ENCODE assay signal across 1 cellular context in the genomic region with DNA sequence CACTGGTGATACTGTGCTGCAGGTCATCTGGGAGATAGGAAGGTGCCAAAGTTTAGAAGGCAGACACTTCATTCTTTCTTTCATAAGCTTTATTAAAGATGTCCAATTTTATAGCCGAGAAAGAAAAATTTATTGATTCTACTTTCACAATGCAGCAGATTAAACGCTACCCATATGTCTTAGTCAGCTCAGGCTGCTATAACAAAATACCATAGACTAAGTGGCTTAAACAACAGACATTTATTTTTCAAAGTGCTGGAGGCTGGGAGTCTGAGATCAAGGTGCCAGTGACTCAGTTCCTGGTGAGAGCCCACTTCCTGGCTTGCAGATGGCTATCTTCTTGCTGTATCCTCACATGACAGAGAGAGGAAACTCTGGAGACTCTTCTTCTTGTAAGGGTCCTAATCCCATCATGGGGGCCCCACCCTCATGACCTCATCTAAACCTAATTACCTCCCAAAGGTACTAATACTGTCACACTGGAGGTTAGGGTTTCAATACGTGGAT.
TF ChIP-seq lines count a peak whose summit lies in the region.

No MANE protein-coding gene starts in this region.

TF ChIP-seq in A549, 52 proteins besides CTCF, POLR2A, EP300 and RAD21:
- TF ChIP-seq, protein P1, sequence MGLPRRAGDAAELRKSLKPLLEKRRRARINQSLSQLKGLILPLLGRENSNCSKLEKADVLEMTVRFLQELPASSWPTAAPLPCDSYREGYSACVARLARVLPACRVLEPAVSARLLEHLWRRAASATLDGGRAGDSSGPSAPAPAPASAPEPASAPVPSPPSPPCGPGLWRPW (IDR thresholded peaks at IDR 0.05): no peak
- TF ChIP-seq SREBF2 (IDR thresholded peaks at IDR 0.05): no peak
- no peak for TF ChIP-seq HOXB5 (CRISPR knock-in tag; IDR thresholded peaks at IDR 0.05)
- TF ChIP-seq ESRRA (IDR thresholded peaks at IDR 0.05; ENCODE audit: borderline replicate concordance, low read length): no peak
- no peak for TF ChIP-seq SMC3 (IDR thresholded peaks at IDR 0.05)
- TF ChIP-seq RCOR1 (IDR thresholded peaks at IDR 0.05; ENCODE audit: low read depth, low read length): no peak
- TF ChIP-seq NPAS2 (CRISPR knock-in tag; IDR thresholded peaks at IDR 0.05; ENCODE audit: borderline replicate concordance): no peak
- TF ChIP-seq FOSL2 (IDR thresholded peaks at IDR 0.05): no peak
- TF ChIP-seq FOSL2 (CRISPR knock-in tag; IDR thresholded peaks at IDR 0.05): no peak
- TF ChIP-seq, protein P2, sequence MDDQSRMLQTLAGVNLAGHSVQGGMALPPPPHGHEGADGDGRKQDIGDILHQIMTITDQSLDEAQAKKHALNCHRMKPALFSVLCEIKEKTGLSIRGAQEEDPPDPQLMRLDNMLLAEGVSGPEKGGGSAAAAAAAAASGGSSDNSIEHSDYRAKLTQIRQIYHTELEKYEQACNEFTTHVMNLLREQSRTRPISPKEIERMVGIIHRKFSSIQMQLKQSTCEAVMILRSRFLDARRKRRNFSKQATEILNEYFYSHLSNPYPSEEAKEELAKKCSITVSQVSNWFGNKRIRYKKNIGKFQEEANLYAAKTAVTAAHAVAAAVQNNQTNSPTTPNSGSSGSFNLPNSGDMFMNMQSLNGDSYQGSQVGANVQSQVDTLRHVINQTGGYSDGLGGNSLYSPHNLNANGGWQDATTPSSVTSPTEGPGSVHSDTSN (IDR thresholded peaks at IDR 0.05): no peak
- TF ChIP-seq KDM1A (IDR thresholded peaks at IDR 0.05; ENCODE audit: low read depth): no peak
- TF ChIP-seq ZFP36 (IDR thresholded peaks at IDR 0.05; ENCODE audit: borderline replicate concordance, partially characterized antibody): no peak
- TF ChIP-seq KDM5A (IDR thresholded peaks at IDR 0.05): no peak
- no peak for TF ChIP-seq ZNF302 (CRISPR knock-in tag; IDR thresholded peaks at IDR 0.05)
- TF ChIP-seq CHD2 (IDR thresholded peaks at IDR 0.05; ENCODE audit: low read length, partially characterized antibody): no peak
- TF ChIP-seq, protein P3, sequence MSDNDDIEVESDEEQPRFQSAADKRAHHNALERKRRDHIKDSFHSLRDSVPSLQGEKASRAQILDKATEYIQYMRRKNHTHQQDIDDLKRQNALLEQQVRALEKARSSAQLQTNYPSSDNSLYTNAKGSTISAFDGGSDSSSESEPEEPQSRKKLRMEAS (IDR thresholded peaks at IDR 0.05): no peak
- TF ChIP-seq ZC3H11A (IDR thresholded peaks at IDR 0.05): no peak
- TF ChIP-seq, protein P4, sequence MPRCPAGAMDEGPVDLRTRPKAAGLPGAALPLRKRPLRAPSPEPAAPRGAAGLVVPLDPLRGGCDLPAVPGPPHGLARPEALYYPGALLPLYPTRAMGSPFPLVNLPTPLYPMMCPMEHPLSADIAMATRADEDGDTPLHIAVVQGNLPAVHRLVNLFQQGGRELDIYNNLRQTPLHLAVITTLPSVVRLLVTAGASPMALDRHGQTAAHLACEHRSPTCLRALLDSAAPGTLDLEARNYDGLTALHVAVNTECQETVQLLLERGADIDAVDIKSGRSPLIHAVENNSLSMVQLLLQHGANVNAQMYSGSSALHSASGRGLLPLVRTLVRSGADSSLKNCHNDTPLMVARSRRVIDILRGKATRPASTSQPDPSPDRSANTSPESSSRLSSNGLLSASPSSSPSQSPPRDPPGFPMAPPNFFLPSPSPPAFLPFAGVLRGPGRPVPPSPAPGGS (IDR thresholded peaks at IDR 0.05): no peak
